33 cellular contexts compared by ENCODE assay signal in genomic region chr7:18877874-18878273, GRCh38.
"Had no signal": no experiment of that assay in that cellular context is flagged by ENCODE, and none has a peak within 500 bp of the region (broad histone marks: within the 10 kb centered on the region; RNA-seq: fewer than 3 reads in every experiment).

No MANE protein-coding gene starts in this region.

- H3K27ac ChIP-seq: PC-9, RWPE1, WERI-Rb-1 had no signal

- H3K9me3 Mint-ChIP-seq: activated naive CD8-positive, alpha-beta T cell treated with anti-CD3 and anti-CD28 coated beads, Interleukin-2, amount 50 U/mL, for 24 hours had no signal

- H3K27ac Mint-ChIP-seq: activated CD4-positive, alpha-beta memory T cell treated with anti-CD3 and anti-CD28 coated beads, Interleukin-2, amount 10 ng/mL, durations not matched to agents 7 days and 5 days; activated CD8-positive, alpha-beta memory T cell treated with anti-CD3 and anti-CD28 coated beads, Interleukin-2, amount 10 ng/mL, durations not matched to agents 7 days and 5 days; activated naive CD4-positive, alpha-beta T cell treated with anti-CD3 and anti-CD28 coated beads, Interleukin-2, amount 10 ng/mL, durations not matched to agents 7 days and 5 days; activated naive CD8-positive, alpha-beta T cell; activated naive CD8-positive, alpha-beta T cell treated with anti-CD3 and anti-CD28 coated beads, Interleukin-2, amount 50 U/mL, for 24 hours had no signal

- H3K36me3 Mint-ChIP-seq: activated CD8-positive, alpha-beta memory T cell treated with anti-CD3 and anti-CD28 coated beads, Interleukin-2, amount 10 ng/mL, durations not matched to agents 7 days and 5 days; activated naive CD4-positive, alpha-beta T cell treated with anti-CD3 and anti-CD28 coated beads, Interleukin-2, amount 10 ng/mL, durations not matched to agents 7 days and 5 days; activated naive CD8-positive, alpha-beta T cell had no signal

- DNase-seq: activated CD4-positive, alpha-beta memory T cell treated with anti-CD3 and anti-CD28 coated beads, Interleukin-2, amount 10 ng/mL, durations not matched to agents 7 days and 5 days; activated CD4-positive, alpha-beta T cell treated with anti-CD3 and anti-CD28 coated beads for 1 hour; activated CD4-positive, alpha-beta T cell treated with anti-CD3 and anti-CD28 coated beads for 48 hours; activated CD4-positive, CD25-positive, alpha-beta regulatory T cell; activated CD8-positive, alpha-beta memory T cell treated with anti-CD3 and anti-CD28 coated beads for 24 hours; activated CD8-positive, alpha-beta memory T cell treated with anti-CD3 and anti-CD28 coated beads, Interleukin-2, amount 10 ng/mL, durations not matched to agents 7 days and 5 days; activated CD8-positive, alpha-beta memory T cell treated with anti-CD3 and anti-CD28 coated beads, Interleukin-2, amount 50 U/mL, for 48 hours; activated effector memory CD4-positive, alpha-beta T cell treated with Interleukin-2 at 50 U/mL for 16 hours; activated naive CD4-positive, alpha-beta T cell treated with anti-CD3 and anti-CD28 coated beads, Interleukin-2, amount 10 ng/mL, durations not matched to agents 7 days and 5 days; activated naive CD8-positive, alpha-beta T cell treated with anti-CD3 and anti-CD28 coated beads, Interleukin-2, amount 50 U/mL, for 24 hours; activated T-cell treated with anti-CD3 and anti-CD28 coated beads, Interleukin-2, amount 50 U/mL, for 48 hours; anterior cingulate cortex; caudate nucleus; cerebellar nuclear complex; NCI-H1092 treated with DMSO at 0.1 percent for 48 hours; NCI-H1417; NCI-H146; NCI-H187; NCI-H2081; NCI-H345; NCI-H524 treated with DMSO at 0.1 percent for 48 hours; NCI-H748 treated with DMSO at 0.1 percent for 48 hours; NK-92 treated with Interleukin-12 subunit alpha and Interleukin-12 subunit beta, amount 100 ng/mL, for 24 hours; PC-9; SIG-M5; T1000; WERI-Rb-1 had no signal

- H3K4me3 Mint-ChIP-seq: activated CD4-positive, alpha-beta memory T cell treated with anti-CD3 and anti-CD28 coated beads, Interleukin-2, amount 10 ng/mL, durations not matched to agents 7 days and 5 days; activated CD8-positive, alpha-beta memory T cell treated with anti-CD3 and anti-CD28 coated beads, Interleukin-2, amount 10 ng/mL, durations not matched to agents 7 days and 5 days; activated naive CD4-positive, alpha-beta T cell treated with anti-CD3 and anti-CD28 coated beads, Interleukin-2, amount 10 ng/mL, durations not matched to agents 7 days and 5 days; activated naive CD8-positive, alpha-beta T cell; activated naive CD8-positive, alpha-beta T cell treated with anti-CD3 and anti-CD28 coated beads, Interleukin-2, amount 50 U/mL, for 24 hours; brain had no signal

- H3K4me2 ChIP-seq: PC-9 had no signal

- ATAC-seq: activated CD8-positive, alpha-beta memory T cell treated with anti-CD3 and anti-CD28 coated beads, Interleukin-2, amount 10 ng/mL, durations not matched to agents 7 days and 5 days; activated naive CD8-positive, alpha-beta T cell treated with anti-CD3 and anti-CD28 coated beads, Interleukin-2, amount 50 U/mL, for 24 hours; Right ventricle myocardium inferior had no signal

- H3K4me1 Mint-ChIP-seq: activated CD4-positive, alpha-beta memory T cell treated with anti-CD3 and anti-CD28 coated beads, Interleukin-2, amount 10 ng/mL, durations not matched to agents 7 days and 5 days; activated CD8-positive, alpha-beta memory T cell treated with anti-CD3 and anti-CD28 coated beads, Interleukin-2, amount 10 ng/mL, durations not matched to agents 7 days and 5 days; activated naive CD4-positive, alpha-beta T cell treated with anti-CD3 and anti-CD28 coated beads, Interleukin-2, amount 10 ng/mL, durations not matched to agents 7 days and 5 days; activated naive CD8-positive, alpha-beta T cell treated with anti-CD3 and anti-CD28 coated beads, Interleukin-2, amount 50 U/mL, for 24 hours had no signal

- H3K27me3 Mint-ChIP-seq: activated CD4-positive, alpha-beta memory T cell treated with anti-CD3 and anti-CD28 coated beads, Interleukin-2, amount 10 ng/mL, durations not matched to agents 7 days and 5 days; activated CD8-positive, alpha-beta memory T cell treated with anti-CD3 and anti-CD28 coated beads, Interleukin-2, amount 10 ng/mL, durations not matched to agents 7 days and 5 days; activated naive CD4-positive, alpha-beta T cell treated with anti-CD3 and anti-CD28 coated beads, Interleukin-2, amount 10 ng/mL, durations not matched to agents 7 days and 5 days; activated naive CD8-positive, alpha-beta T cell; activated naive CD8-positive, alpha-beta T cell treated with anti-CD3 and anti-CD28 coated beads, Interleukin-2, amount 50 U/mL, for 24 hours; brain had no signal

- H3K4me3 ChIP-seq: PC-9 had no signal

- FAIRE-seq: bronchial epithelial cell, RCC 7860 had no signal
